Comparison of ENCODE assay signal across 1 cellular context in the genomic region with DNA sequence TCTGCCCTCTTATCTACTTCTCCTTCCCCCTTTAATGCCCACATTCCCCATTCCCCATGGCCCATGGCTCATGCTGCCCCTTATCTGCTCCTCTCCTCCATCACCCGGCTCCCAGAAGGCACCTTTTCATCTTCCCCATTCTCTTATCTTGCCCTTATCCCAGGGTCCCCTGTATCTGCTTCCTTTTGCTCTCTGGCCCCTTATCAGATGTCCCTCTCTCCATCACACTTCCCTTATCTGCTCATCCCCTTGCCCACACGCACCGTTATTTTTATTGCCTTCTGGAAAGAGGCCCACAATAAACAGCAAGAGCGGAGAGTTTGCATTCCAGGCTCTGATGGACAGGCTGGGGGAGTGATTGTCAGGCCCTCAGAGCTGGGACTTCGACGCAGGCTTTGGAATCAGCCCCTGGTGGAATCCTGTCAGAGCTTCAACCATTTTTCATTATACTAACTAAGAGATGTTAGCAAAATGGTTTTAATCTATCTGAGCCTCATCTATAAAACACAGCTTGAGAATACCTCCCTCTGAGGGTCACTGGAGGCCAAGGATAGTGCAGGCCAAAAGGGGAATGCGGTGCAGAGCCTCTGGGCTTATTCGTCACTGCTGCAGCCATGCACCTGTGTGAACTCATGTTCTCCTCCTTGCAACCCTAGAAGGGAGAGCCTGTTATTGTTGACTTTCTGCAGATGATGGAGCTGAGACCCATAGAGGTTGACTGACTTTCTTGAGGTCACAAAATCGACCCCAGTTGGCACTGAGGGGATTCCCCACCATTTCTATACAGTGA.
TF ChIP-seq lines count a peak whose summit lies in the region.

No MANE protein-coding gene starts in this region.

TF ChIP-seq in K562, 482 proteins besides CTCF, POLR2A, EP300 and RAD21 (continued from another document and continues in another):
- TF ChIP-seq, protein P1, sequence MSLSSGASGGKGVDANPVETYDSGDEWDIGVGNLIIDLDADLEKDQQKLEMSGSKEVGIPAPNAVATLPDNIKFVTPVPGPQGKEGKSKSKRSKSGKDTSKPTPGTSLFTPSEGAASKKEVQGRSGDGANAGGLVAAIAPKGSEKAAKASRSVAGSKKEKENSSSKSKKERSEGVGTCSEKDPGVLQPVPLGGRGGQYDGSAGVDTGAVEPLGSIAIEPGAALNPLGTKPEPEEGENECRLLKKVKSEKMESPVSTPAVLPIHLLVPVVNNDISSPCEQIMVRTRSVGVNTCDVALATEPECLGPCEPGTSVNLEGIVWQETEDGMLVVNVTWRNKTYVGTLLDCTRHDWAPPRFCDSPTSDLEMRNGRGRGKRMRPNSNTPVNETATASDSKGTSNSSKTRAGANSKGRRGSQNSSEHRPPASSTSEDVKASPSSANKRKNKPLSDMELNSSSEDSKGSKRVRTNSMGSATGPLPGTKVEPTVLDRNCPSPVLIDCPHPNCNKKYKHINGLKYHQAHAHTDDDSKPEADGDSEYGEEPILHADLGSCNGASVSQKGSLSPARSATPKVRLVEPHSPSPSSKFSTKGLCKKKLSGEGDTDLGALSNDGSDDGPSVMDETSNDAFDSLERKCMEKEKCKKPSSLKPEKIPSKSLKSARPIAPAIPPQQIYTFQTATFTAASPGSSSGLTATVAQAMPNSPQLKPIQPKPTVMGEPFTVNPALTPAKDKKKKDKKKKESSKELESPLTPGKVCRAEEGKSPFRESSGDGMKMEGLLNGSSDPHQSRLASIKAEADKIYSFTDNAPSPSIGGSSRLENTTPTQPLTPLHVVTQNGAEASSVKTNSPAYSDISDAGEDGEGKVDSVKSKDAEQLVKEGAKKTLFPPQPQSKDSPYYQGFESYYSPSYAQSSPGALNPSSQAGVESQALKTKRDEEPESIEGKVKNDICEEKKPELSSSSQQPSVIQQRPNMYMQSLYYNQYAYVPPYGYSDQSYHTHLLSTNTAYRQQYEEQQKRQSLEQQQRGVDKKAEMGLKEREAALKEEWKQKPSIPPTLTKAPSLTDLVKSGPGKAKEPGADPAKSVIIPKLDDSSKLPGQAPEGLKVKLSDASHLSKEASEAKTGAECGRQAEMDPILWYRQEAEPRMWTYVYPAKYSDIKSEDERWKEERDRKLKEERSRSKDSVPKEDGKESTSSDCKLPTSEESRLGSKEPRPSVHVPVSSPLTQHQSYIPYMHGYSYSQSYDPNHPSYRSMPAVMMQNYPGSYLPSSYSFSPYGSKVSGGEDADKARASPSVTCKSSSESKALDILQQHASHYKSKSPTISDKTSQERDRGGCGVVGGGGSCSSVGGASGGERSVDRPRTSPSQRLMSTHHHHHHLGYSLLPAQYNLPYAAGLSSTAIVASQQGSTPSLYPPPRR (CRISPR knock-in tag; IDR thresholded peaks at IDR 0.05; ENCODE audit: borderline replicate concordance), result no peak
- no peak for TF ChIP-seq FOXP1 (CRISPR knock-in tag; IDR thresholded peaks at IDR 0.05)
- peak in 1 of 2 experiments; percentile 67; a peak in 1 of 4 replicates for TF ChIP-seq TEAD1 (CRISPR knock-in tag; IDR thresholded peaks at IDR 0.05)
- TF ChIP-seq, protein P2, sequence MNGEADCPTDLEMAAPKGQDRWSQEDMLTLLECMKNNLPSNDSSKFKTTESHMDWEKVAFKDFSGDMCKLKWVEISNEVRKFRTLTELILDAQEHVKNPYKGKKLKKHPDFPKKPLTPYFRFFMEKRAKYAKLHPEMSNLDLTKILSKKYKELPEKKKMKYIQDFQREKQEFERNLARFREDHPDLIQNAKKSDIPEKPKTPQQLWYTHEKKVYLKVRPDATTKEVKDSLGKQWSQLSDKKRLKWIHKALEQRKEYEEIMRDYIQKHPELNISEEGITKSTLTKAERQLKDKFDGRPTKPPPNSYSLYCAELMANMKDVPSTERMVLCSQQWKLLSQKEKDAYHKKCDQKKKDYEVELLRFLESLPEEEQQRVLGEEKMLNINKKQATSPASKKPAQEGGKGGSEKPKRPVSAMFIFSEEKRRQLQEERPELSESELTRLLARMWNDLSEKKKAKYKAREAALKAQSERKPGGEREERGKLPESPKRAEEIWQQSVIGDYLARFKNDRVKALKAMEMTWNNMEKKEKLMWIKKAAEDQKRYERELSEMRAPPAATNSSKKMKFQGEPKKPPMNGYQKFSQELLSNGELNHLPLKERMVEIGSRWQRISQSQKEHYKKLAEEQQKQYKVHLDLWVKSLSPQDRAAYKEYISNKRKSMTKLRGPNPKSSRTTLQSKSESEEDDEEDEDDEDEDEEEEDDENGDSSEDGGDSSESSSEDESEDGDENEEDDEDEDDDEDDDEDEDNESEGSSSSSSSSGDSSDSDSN (IDR thresholded peaks at IDR 0.05; ENCODE audit: borderline replicate concordance in 1 of 2, low read depth in 2 of 2, low read length in 2 of 2), result no peak
- peak; percentile 80 for TF ChIP-seq SMARCE1 (IDR thresholded peaks at IDR 0.05)
- TF ChIP-seq ZNF12 (CRISPR knock-in tag; IDR thresholded peaks at IDR 0.05), result peak; percentile 97
- no peak for TF ChIP-seq PCBP1 (IDR thresholded peaks at IDR 0.05; ENCODE audit: low read depth, low read length, poor library complexity, severe bottlenecking)
- TF ChIP-seq, protein P3, sequence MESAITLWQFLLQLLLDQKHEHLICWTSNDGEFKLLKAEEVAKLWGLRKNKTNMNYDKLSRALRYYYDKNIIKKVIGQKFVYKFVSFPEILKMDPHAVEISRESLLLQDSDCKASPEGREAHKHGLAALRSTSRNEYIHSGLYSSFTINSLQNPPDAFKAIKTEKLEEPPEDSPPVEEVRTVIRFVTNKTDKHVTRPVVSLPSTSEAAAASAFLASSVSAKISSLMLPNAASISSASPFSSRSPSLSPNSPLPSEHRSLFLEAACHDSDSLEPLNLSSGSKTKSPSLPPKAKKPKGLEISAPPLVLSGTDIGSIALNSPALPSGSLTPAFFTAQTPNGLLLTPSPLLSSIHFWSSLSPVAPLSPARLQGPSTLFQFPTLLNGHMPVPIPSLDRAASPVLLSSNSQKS (CRISPR knock-in tag; IDR thresholded peaks at IDR 0.05), result no peak
- TF ChIP-seq, protein P4, sequence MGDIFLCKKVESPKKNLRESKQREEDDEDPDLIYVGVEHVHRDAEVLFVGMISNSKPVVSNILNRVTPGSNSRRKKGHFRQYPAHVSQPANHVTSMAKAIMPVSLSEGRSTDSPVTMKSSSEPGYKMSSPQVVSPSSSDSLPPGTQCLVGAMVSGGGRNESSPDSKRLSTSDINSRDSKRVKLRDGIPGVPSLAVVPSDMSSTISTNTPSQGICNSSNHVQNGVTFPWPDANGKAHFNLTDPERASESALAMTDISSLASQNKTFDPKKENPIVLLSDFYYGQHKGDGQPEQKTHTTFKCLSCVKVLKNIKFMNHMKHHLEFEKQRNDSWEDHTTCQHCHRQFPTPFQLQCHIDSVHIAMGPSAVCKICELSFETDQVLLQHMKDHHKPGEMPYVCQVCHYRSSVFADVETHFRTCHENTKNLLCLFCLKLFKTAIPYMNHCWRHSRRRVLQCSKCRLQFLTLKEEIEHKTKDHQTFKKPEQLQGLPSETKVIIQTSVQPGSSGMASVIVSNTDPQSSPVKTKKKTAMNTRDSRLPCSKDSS (IDR thresholded peaks at IDR 0.05; ENCODE audit: low read depth, partially characterized antibody), result no peak
- TF ChIP-seq, protein P5, sequence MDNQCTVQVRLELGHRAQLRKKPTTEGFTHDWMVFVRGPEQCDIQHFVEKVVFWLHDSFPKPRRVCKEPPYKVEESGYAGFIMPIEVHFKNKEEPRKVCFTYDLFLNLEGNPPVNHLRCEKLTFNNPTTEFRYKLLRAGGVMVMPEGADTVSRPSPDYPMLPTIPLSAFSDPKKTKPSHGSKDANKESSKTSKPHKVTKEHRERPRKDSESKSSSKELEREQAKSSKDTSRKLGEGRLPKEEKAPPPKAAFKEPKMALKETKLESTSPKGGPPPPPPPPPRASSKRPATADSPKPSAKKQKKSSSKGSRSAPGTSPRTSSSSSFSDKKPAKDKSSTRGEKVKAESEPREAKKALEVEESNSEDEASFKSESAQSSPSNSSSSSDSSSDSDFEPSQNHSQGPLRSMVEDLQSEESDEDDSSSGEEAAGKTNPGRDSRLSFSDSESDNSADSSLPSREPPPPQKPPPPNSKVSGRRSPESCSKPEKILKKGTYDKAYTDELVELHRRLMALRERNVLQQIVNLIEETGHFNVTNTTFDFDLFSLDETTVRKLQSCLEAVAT (IDR thresholded peaks at IDR 0.05), result no peak
- TF ChIP-seq GABPA (tag; conservative IDR thresholded peaks at IDR 0.05; ENCODE audit: low read depth), result no peak
- no peak for TF ChIP-seq BACH1 (tag; IDR thresholded peaks at IDR 0.05)
- TF ChIP-seq, protein P6, sequence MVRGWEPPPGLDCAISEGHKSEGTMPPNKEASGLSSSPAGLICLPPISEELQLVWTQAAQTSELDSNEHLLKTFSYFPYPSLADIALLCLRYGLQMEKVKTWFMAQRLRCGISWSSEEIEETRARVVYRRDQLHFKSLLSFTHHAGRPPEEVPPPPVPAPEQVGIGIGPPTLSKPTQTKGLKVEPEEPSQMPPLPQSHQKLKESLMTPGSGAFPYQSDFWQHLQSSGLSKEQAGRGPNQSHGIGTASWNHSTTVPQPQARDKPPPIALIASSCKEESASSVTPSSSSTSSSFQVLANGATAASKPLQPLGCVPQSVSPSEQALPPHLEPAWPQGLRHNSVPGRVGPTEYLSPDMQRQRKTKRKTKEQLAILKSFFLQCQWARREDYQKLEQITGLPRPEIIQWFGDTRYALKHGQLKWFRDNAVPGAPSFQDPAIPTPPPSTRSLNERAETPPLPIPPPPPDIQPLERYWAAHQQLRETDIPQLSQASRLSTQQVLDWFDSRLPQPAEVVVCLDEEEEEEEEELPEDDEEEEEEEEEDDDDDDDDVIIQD (CRISPR knock-in tag; IDR thresholded peaks at IDR 0.05), result no peak
- TF ChIP-seq, protein P7, sequence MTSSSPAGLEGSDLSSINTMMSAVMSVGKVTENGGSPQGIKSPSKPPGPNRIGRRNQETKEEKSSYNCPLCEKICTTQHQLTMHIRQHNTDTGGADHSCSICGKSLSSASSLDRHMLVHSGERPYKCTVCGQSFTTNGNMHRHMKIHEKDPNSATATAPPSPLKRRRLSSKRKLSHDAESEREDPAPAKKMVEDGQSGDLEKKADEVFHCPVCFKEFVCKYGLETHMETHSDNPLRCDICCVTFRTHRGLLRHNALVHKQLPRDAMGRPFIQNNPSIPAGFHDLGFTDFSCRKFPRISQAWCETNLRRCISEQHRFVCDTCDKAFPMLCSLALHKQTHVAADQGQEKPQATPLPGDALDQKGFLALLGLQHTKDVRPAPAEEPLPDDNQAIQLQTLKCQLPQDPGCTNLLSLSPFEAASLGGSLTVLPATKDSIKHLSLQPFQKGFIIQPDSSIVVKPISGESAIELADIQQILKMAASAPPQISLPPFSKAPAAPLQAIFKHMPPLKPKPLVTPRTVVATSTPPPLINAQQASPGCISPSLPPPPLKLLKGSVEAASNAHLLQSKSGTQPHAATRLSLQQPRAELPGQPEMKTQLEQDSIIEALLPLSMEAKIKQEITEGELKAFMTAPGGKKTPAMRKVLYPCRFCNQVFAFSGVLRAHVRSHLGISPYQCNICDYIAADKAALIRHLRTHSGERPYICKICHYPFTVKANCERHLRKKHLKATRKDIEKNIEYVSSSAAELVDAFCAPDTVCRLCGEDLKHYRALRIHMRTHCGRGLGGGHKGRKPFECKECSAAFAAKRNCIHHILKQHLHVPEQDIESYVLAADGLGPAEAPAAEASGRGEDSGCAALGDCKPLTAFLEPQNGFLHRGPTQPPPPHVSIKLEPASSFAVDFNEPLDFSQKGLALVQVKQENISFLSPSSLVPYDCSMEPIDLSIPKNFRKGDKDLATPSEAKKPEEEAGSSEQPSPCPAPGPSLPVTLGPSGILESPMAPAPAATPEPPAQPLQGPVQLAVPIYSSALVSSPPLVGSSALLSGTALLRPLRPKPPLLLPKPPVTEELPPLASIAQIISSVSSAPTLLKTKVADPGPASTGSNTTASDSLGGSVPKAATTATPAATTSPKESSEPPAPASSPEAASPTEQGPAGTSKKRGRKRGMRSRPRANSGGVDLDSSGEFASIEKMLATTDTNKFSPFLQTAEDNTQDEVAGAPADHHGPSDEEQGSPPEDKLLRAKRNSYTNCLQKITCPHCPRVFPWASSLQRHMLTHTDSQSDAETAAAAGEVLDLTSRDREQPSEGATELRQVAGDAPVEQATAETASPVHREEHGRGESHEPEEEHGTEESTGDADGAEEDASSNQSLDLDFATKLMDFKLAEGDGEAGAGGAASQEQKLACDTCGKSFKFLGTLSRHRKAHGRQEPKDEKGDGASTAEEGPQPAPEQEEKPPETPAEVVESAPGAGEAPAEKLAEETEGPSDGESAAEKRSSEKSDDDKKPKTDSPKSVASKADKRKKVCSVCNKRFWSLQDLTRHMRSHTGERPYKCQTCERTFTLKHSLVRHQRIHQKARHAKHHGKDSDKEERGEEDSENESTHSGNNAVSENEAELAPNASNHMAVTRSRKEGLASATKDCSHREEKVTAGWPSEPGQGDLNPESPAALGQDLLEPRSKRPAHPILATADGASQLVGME (CRISPR knock-in tag; IDR thresholded peaks at IDR 0.05), result peak; percentile 98
- TF ChIP-seq, protein P8, sequence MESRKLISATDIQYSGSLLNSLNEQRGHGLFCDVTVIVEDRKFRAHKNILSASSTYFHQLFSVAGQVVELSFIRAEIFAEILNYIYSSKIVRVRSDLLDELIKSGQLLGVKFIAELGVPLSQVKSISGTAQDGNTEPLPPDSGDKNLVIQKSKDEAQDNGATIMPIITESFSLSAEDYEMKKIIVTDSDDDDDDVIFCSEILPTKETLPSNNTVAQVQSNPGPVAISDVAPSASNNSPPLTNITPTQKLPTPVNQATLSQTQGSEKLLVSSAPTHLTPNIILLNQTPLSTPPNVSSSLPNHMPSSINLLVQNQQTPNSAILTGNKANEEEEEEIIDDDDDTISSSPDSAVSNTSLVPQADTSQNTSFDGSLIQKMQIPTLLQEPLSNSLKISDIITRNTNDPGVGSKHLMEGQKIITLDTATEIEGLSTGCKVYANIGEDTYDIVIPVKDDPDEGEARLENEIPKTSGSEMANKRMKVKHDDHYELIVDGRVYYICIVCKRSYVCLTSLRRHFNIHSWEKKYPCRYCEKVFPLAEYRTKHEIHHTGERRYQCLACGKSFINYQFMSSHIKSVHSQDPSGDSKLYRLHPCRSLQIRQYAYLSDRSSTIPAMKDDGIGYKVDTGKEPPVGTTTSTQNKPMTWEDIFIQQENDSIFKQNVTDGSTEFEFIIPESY (CRISPR knock-in tag; IDR thresholded peaks at IDR 0.05), result no peak
- no peak for TF ChIP-seq HMGN3 (IDR thresholded peaks at IDR 0.05; ENCODE audit: borderline replicate concordance, extremely low read depth, insufficient read length, low read depth, low read length)
- no peak for TF ChIP-seq SMARCB1 (IDR thresholded peaks at IDR 0.05; ENCODE audit: insufficient read length, low read depth)
- no peak for TF ChIP-seq RBBP5 (IDR thresholded peaks at IDR 0.05; ENCODE audit: borderline replicate concordance, insufficient read depth, low read length, poor library complexity, severe bottlenecking)
- TF ChIP-seq, protein P9, sequence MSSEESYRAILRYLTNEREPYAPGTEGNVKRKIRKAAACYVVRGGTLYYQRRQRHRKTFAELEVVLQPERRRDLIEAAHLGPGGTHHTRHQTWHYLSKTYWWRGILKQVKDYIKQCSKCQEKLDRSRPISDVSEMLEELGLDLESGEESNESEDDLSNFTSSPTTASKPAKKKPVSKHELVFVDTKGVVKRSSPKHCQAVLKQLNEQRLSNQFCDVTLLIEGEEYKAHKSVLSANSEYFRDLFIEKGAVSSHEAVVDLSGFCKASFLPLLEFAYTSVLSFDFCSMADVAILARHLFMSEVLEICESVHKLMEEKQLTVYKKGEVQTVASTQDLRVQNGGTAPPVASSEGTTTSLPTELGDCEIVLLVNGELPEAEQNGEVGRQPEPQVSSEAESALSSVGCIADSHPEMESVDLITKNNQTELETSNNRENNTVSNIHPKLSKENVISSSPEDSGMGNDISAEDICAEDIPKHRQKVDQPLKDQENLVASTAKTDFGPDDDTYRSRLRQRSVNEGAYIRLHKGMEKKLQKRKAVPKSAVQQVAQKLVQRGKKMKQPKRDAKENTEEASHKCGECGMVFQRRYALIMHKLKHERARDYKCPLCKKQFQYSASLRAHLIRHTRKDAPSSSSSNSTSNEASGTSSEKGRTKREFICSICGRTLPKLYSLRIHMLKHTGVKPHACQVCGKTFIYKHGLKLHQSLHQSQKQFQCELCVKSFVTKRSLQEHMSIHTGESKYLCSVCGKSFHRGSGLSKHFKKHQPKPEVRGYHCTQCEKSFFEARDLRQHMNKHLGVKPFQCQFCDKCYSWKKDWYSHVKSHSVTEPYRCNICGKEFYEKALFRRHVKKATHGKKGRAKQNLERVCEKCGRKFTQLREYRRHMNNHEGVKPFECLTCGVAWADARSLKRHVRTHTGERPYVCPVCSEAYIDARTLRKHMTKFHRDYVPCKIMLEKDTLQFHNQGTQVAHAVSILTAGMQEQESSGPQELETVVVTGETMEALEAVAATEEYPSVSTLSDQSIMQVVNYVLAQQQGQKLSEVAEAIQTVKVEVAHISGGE (CRISPR knock-in tag; IDR thresholded peaks at IDR 0.05), result no peak
